ENCODE assay signal across 12 cellular contexts in the genomic region with DNA sequence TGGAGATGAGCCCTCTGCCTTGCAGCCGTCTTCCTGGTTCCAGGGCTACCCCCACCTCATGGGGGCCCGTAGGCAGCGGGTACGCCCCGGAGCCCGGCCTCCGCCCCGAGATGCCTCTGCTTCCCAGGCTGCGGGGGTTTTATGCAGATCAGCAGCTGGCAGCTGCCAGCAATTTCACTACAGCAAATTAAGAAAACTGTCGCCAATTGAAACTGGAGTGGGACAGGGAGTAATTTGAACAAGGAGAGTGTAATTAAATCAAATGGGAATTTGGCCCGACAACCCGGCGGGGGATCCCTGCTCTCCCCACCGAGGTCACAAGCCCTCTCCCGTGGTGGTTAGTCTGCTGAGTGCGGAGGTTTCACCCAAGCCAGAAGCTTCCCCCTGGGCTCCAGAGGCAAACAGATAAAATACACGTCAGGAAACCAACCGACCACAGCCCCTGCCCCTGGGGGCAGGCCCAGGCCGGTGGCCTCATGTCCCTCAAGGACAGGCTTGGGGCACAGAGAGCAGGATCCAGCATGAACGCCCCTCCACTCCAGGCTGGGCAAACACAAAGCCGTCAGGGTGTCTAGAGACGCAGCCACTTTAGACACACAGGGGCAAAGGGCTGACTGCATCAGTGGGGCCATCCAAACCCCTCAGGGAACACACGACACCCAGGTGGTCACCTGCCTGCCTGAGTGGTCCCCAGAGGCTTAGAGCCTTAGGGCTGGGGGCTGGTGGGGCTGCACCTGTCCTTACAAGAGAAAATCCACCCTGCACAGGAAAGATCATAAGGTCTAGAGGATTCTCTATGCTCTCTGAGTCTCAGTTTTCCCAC. TPM values are rescaled to one million over a fixed set of nuclear protein-coding genes. Genes with fewer than 3 reads are reported as not detected.
DNase-seq lines count a peak whose midpoint lies in the region; ATAC-seq and TF ChIP-seq lines count a peak whose summit lies in the region.
"Had no signal": no experiment of that assay in that cellular context is flagged by ENCODE, and none has a peak within 500 bp of the region (broad histone marks: within the 10 kb centered on the region; RNA-seq: fewer than 3 reads in every experiment).

No MANE protein-coding gene starts in this region.

- ATAC-seq in Panc1 (0 out of 2 replicates have a peak, but pooled peaks have one; percentile 10), left lobe of liver (peak; percentile 18), GM21360 (IDR thresholded peaks at IDR 0.05; ENCODE audit: unreplicated experiment) (no peak)

- H3K9me2 ChIP-seq in Karpas-422 (replicated peaks; ENCODE audit: insufficient read depth, low read length) = no peaks in the 10 kb centered on the region

- intact Hi-C loops in Panc1 (cut with micrococcal nuclease; ENCODE audit: unreplicated experiment) = no loop called here
- intact Hi-C loops in activated naive CD4-positive, alpha-beta T cell treated with anti-CD3 and anti-CD28 coated beads for 36 hours (cut with micrococcal nuclease) = no loop called here

- peaks cover 100% of the 10 kb centered on the region for H3K4me1 ChIP-seq in BLaER1
- peaks cover 88% of the 10 kb centered on the region for H3K4me1 ChIP-seq in Karpas-422 (ENCODE audit: low read length)
- H3K4me1 ChIP-seq in Panc1 (ENCODE audit: control insufficient read depth, insufficient read depth, low read length) = peaks cover 5% of the 10 kb centered on the region

- no peaks in the 10 kb centered on the region; the same call in 1 of the 2 replicates for H3K79me2 ChIP-seq in Karpas-422 (ENCODE audit: low read length)

- H3K27ac ChIP-seq in BLaER1 = peak overlapping the region; percentile 76
- H3K27ac ChIP-seq in Karpas-422 (ENCODE audit: low read length) = peak overlapping the region; percentile 100
- H3K27ac ChIP-seq in Panc1 (ENCODE audit: low read length) = no peak overlapping the region

- H4K20me1 ChIP-seq in BLaER1 = no peaks in the 10 kb centered on the region
- no peaks in the 10 kb centered on the region for H4K20me1 ChIP-seq in Karpas-422 (ENCODE audit: insufficient read depth, low read depth, low read length)

- BruUV-seq in Panc1 (replicated peaks; lab: Mats Ljungman, UMichigan) = no TSS peak

- no peak overlapping the region for H3K27ac Mint-ChIP-seq in activated naive CD4-positive, alpha-beta T cell treated with anti-CD3 and anti-CD28 coated beads for 36 hours
- H3K27ac Mint-ChIP-seq: activated B cell treated with CpG ODN at 0.5 μM for 24 hours had no signal

- H3K4me2 ChIP-seq in BLaER1 = peak overlapping the region; percentile 91
- peak overlapping the region; percentile 54 for H3K4me2 ChIP-seq in Karpas-422 (ENCODE audit: low read depth, low read length, poor library complexity, severe bottlenecking)

- H2AFZ ChIP-seq in Karpas-422 (ENCODE audit: low read length) = 0 out of 2 replicates have a peak overlapping the region, but pooled peaks have one; percentile 45

- POLR2A ChIA-PET in Panc1 (lab: Charles Lee) = no interaction called here

- H3K9ac ChIP-seq in BLaER1 = peak overlapping the region; percentile 65
- peak overlapping the region; percentile 64 for H3K9ac ChIP-seq in Karpas-422 (ENCODE audit: low read length)

- peak; percentile 77 for DNase-seq in Karpas-422
- DNase-seq in Panc1 (ENCODE audit: low read depth, low spot score) = no peak
- no peak for DNase-seq in left lobe of liver (ENCODE audit: low spot score)
- DNase-seq in activated naive CD4-positive, alpha-beta T cell treated with anti-CD3 and anti-CD28 coated beads for 36 hours = no peak
- no peak for DNase-seq in kidney tubule cell (ENCODE audit: low spot score)
- no peak for DNase-seq in GM19238 (ENCODE audit: insufficient read length, low spot score)
- DNase-seq: activated B cell treated with CpG ODN at 0.5 μM for 24 hours; activated effector memory CD4-positive, alpha-beta T cell treated with anti-CD3 and anti-CD28 coated beads, Interleukin-2, amount 50 U/mL, for 16 hours; dermis blood vessel endothelial cell; stimulated activated CD4-positive, alpha-beta T cell treated with anti-CD3 and anti-CD28 coated beads, Interleukin-2, amount 100 ng/mL, for 24 hours had no signal

- CTCF ChIA-PET in Panc1 (lab: Charles Lee) = no interaction called here
- CTCF ChIA-PET in activated naive CD4-positive, alpha-beta T cell treated with anti-CD3 and anti-CD28 coated beads for 36 hours (lab: Charles Lee) = no interaction called here

- no peaks in the 10 kb centered on the region for H3K27me3 ChIP-seq in BLaER1
- H3K27me3 ChIP-seq in Karpas-422 (ENCODE audit: low read length) = no peaks in the 10 kb centered on the region
- H3K27me3 ChIP-seq in Panc1 (ENCODE audit: control insufficient read depth, insufficient read depth, low read length) = no peaks in the 10 kb centered on the region

- H3K36me3 ChIP-seq in BLaER1 (no peaks in the 10 kb centered on the region), Karpas-422 (ENCODE audit: insufficient read depth, low read length) (peaks cover 7% of the 10 kb centered on the region; the same call in 1 of the 2 replicates), Panc1 (ENCODE audit: control insufficient read depth, insufficient read depth, low read length) (no peaks in the 10 kb centered on the region)

- H3K4me1 Mint-ChIP-seq in activated naive CD4-positive, alpha-beta T cell treated with anti-CD3 and anti-CD28 coated beads for 36 hours (ENCODE audit: low read depth) = no peaks in the 10 kb centered on the region

- no peaks in the 10 kb centered on the region for H3K9me3 Mint-ChIP-seq in activated naive CD4-positive, alpha-beta T cell treated with anti-CD3 and anti-CD28 coated beads for 36 hours
- H3K9me3 Mint-ChIP-seq: activated B cell treated with CpG ODN at 0.5 μM for 24 hours had no signal

- no peaks in the 10 kb centered on the region for H3K36me3 Mint-ChIP-seq in activated naive CD4-positive, alpha-beta T cell treated with anti-CD3 and anti-CD28 coated beads for 36 hours (ENCODE audit: low read depth)

- H3K4me3 Mint-ChIP-seq in activated naive CD4-positive, alpha-beta T cell treated with anti-CD3 and anti-CD28 coated beads for 36 hours = no peak overlapping the region
- H3K4me3 Mint-ChIP-seq: activated B cell treated with CpG ODN at 0.5 μM for 24 hours had no signal

- H3K4me3 ChIP-seq in BLaER1 = peak overlapping the region; percentile 50
- peak overlapping the region; percentile 35; the same call in 1 of the 2 replicates for H3K4me3 ChIP-seq in Karpas-422 (ENCODE audit: low read length)
- H3K4me3 ChIP-seq in Panc1 (ENCODE audit: low read depth in 2 of 2, low read length in 2 of 2) = no peak overlapping the region

- TF ChIP-seq CTCF in Panc1 (IDR thresholded peaks at IDR 0.05) = no peak

- H3K9me3 ChIP-seq in BLaER1 (no peaks in the 10 kb centered on the region), Karpas-422 (ENCODE audit: low read length) (no peaks in the 10 kb centered on the region), Panc1 (ENCODE audit: control insufficient read depth, insufficient read depth, low read depth, low read length) (no peaks in the 10 kb centered on the region)

- H3K27me3 Mint-ChIP-seq in activated naive CD4-positive, alpha-beta T cell treated with anti-CD3 and anti-CD28 coated beads for 36 hours (ENCODE audit: low read depth) = no peaks in the 10 kb centered on the region
- H3K27me3 Mint-ChIP-seq: activated B cell treated with CpG ODN at 0.5 μM for 24 hours had no signal

- in situ Hi-C loops in Panc1 (cut with HindIII; ENCODE audit: low pct_unique_long_range_greater_than_20kb, low sequenced_read_pairs) = no loop called here

RNA-seq across cellular contexts. Expression of a gene that starts 53.8 kb away (rescaled TPM):
- 69.2 and 140 TPM in 2 replicates for total RNA-seq in Karpas-422 (2014; rRNA removed; shearing (Covaris generic); ENCODE audit: low replicate concordance)
- total RNA-seq in Panc1 (2021; ENCODE audit: unreplicated experiment) (0.95 TPM), left lobe of liver (3.1 TPM)
- 0.75 TPM for polyA plus RNA-seq in Panc1 (2012; ENCODE audit: insufficient read length)
- 10 to 100 TPM; 13.4 to 14.7 TPM for total RNA-seq in activated naive CD4-positive, alpha-beta T cell treated with anti-CD3 and anti-CD28 coated beads for 36 hours

Comparison
In these comparisons a context has a peak if more than half of its experiments do, and no peak if none do; other contexts are left out.
1. H3K4me3 ChIP-seq: peak in BLaER1 (single experiment) and Karpas-422 (single experiment); none in Panc1 (0 of 2).